ENCODE assay signal across 8 cellular contexts in genomic region chr18:8706981-8707940, GRCh38. TPM values are rescaled to one million over a fixed set of nuclear protein-coding genes. Genes with fewer than 3 reads are reported as not detected.
DNase-seq lines count a peak whose midpoint lies in the region; ATAC-seq lines count a peak whose summit lies in the region.

No MANE protein-coding gene starts in this region.

- peak; percentile 38 for DNase-seq in activated T-cell treated with anti-CD3 and anti-CD28 coated beads, Interleukin-2, amount 50 U/mL, for 1 hour
- DNase-seq in activated T-cell treated with anti-CD3 and anti-CD28 coated beads for 4 hours (no peak), NCI-H510A (lab: John Stamatoyannopoulos, UW) (peak; percentile 66), astrocyte of the hippocampus (ENCODE audit: low read depth, low spot score) (peak; percentile 84), hepatic stellate cell (ENCODE audit: low spot score) (peak; percentile 77), renal cortical epithelial cell (ENCODE audit: low read depth) (peak; percentile 57)

- ATAC-seq in HG03571 (IDR thresholded peaks at IDR 0.05; ENCODE audit: unreplicated experiment): no peak
- ATAC-seq in GM19023 (IDR thresholded peaks at IDR 0.05; ENCODE audit: unreplicated experiment): no peak

RNA-seq across cellular contexts. Expression of gene MTCL1, which starts 1.9 kb away (rescaled TPM):
- 35.6 and 107 TPM in 2 replicates for total RNA-seq in renal cortical epithelial cell
